Comparison of ENCODE assay signal across 9 cellular contexts in the genomic region with DNA sequence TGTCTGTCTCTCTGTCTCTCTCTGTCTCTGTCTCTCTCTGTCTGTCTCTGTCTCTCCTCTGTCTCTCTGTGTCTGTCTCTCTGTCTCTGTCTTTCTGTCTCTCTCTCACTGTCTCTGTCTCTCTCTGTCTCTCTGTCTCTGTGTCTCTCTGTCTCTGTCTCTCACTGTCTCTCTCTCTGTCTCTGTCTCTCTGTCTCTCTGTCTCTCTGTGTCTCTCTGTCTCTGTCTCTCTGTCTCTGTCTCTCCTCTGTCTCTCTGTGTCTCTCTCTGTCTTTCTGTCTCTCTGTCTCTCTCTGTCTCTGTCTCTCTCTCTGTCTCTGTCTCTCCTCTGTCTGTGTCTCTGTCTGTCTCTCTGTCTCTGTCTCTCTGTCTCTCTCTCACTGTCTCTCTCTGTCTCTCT. TPM values are rescaled to one million over a fixed set of nuclear protein-coding genes. Genes with fewer than 3 reads are reported as not detected.
DNase-seq lines count a peak whose midpoint lies in the region; ATAC-seq and TF ChIP-seq lines count a peak whose summit lies in the region.
"Had no signal": no experiment of that assay in that cellular context is flagged by ENCODE, and none has a peak within 500 bp of the region (broad histone marks: within the 10 kb centered on the region; RNA-seq: fewer than 3 reads in every experiment).

No MANE protein-coding gene starts in this region.

- 0 out of 2 replicates have a peak, but pooled peaks cover 5% of the 10 kb centered on the region for H3F3A ChIP-seq in MM.1S (ENCODE audit: insufficient read depth, low read length)

- peak overlapping the region; percentile 42 for H2AFZ ChIP-seq in MM.1S (ENCODE audit: low read length)
- H2AFZ ChIP-seq in parathyroid adenoma: peak overlapping the region; percentile 76

- H3K9me3 ChIP-seq in MM.1S (replicated peaks; ENCODE audit: insufficient read depth, low read length): no peaks in the 10 kb centered on the region
- H3K9me3 ChIP-seq in parathyroid adenoma (ENCODE audit: control insufficient read depth, low read length): no peaks in the 10 kb centered on the region

- no peaks in the 10 kb centered on the region for H3K9me2 ChIP-seq in MM.1S (replicated peaks; ENCODE audit: insufficient read depth, low read length)

- H3K27me3 Mint-ChIP-seq in activated T-cell treated with anti-CD3 and anti-CD28 coated beads, Interleukin-2, amount 50 U/mL, for 4 hours (ENCODE audit: low read depth): peaks cover 3% of the 10 kb centered on the region

- H3K27me3 ChIP-seq in MM.1S (replicated peaks; ENCODE audit: insufficient read depth, low read length): peaks cover 67% of the 10 kb centered on the region
- no peaks in the 10 kb centered on the region for H3K27me3 ChIP-seq in parathyroid adenoma (ENCODE audit: control insufficient read depth, insufficient read depth, low read length)

- peaks cover 8% of the 10 kb centered on the region for H3K4me1 Mint-ChIP-seq in activated T-cell treated with anti-CD3 and anti-CD28 coated beads, Interleukin-2, amount 50 U/mL, for 4 hours (ENCODE audit: low read depth)

- H3K79me2 ChIP-seq in MM.1S (ENCODE audit: low read length): no peaks in the 10 kb centered on the region
- H3K79me2 ChIP-seq in parathyroid adenoma: no peaks in the 10 kb centered on the region

- no peaks in the 10 kb centered on the region for H3K36me3 Mint-ChIP-seq in activated T-cell treated with anti-CD3 and anti-CD28 coated beads, Interleukin-2, amount 50 U/mL, for 4 hours (ENCODE audit: insufficient read depth)

- H3K36me3 ChIP-seq in MM.1S (replicated peaks; ENCODE audit: insufficient read depth, low read length) (no peaks in the 10 kb centered on the region), parathyroid adenoma (ENCODE audit: control insufficient read depth, insufficient read depth, low read length) (no peaks in the 10 kb centered on the region)

- H3K9ac ChIP-seq in MM.1S (ENCODE audit: low read length): no peak overlapping the region; the same call in 1 of the 2 replicates
- H3K9ac ChIP-seq in parathyroid adenoma: no peak overlapping the region

- H3K4me1 ChIP-seq in MM.1S (ENCODE audit: low read length): no peaks in the 10 kb centered on the region
- H3K4me1 ChIP-seq in parathyroid adenoma: no peaks in the 10 kb centered on the region

- TF ChIP-seq CTCF in AG10803 (conservative IDR thresholded peaks at IDR 0.05; ENCODE audit: low read length) (no peak), MM.1S (IDR thresholded peaks at IDR 0.05; ENCODE audit: low read length) (no peak), epithelial cell of proximal tubule (conservative IDR thresholded peaks at IDR 0.05; ENCODE audit: low read depth, low read length) (no peak), parathyroid adenoma (IDR thresholded peaks at IDR 0.05) (no peak)

- H3K9me3 Mint-ChIP-seq in activated T-cell treated with anti-CD3 and anti-CD28 coated beads, Interleukin-2, amount 50 U/mL, for 4 hours: no peaks in the 10 kb centered on the region
- H3K9me3 Mint-ChIP-seq: effector memory CD8-positive, alpha-beta T cell had no signal

- H3K4me3 ChIP-seq in AG10803 (ENCODE audit: low read length) (peak overlapping the region; percentile 62), MM.1S (ENCODE audit: low read length) (peak overlapping the region; percentile 51), epithelial cell of proximal tubule (ENCODE audit: low read depth, low read length) (peak overlapping the region; percentile 36), parathyroid adenoma (ENCODE audit: low read depth, low read length) (peak overlapping the region; percentile 50)

- H4K20me1 ChIP-seq in MM.1S (ENCODE audit: insufficient read depth, low read length): no peaks in the 10 kb centered on the region

- peak overlapping the region; percentile 78 for H3K4me2 ChIP-seq in MM.1S (ENCODE audit: low read depth, low read length)
- peak overlapping the region; percentile 37 for H3K4me2 ChIP-seq in parathyroid adenoma (ENCODE audit: low read length)

- no peak overlapping the region for H3K4me3 Mint-ChIP-seq in activated T-cell treated with anti-CD3 and anti-CD28 coated beads, Interleukin-2, amount 50 U/mL, for 4 hours
- H3K4me3 Mint-ChIP-seq: effector memory CD8-positive, alpha-beta T cell had no signal

- ATAC-seq in HG02610 (IDR thresholded peaks at IDR 0.05; ENCODE audit: unreplicated experiment) (no peak), GM19324 (IDR thresholded peaks at IDR 0.05; ENCODE audit: low FRiP score, unreplicated experiment) (no peak)
- ATAC-seq in activated T-cell treated with anti-CD3 and anti-CD28 coated beads, Interleukin-2, amount 50 U/mL, for 4 hours: no peak

- no peak for DNase-seq in AG10803 (ENCODE audit: low read depth)
- DNase-seq in MM.1S: no peak
- DNase-seq in epithelial cell of proximal tubule (ENCODE audit: low read depth): no peak
- DNase-seq in NCI-H1092 (lab: John Stamatoyannopoulos, UW): no peak
- DNase-seq in activated T-cell treated with anti-CD3 and anti-CD28 coated beads, Interleukin-2, amount 50 U/mL, for 4 hours: no peak

- no peak overlapping the region for H3K27ac ChIP-seq in MM.1S (ENCODE audit: low read length)
- H3K27ac ChIP-seq in parathyroid adenoma: peak overlapping the region; percentile 47

RNA-seq across cellular contexts. Expression of gene COL6A1, which starts 0.9 kb away (rescaled TPM):
- total RNA-seq in epithelial cell of proximal tubule: 76.9 and 135 TPM in 2 replicates
- total RNA-seq in activated T-cell treated with anti-CD3 and anti-CD28 coated beads, Interleukin-2, amount 50 U/mL, for 4 hours: 1 to 10 TPM; 2.8 to 3.6 (median 3.0) TPM

Comparison
In these comparisons a context has a peak if more than half of its experiments do, and no peak if none do; other contexts are left out.
1. RNA of gene COL6A1, which starts 0.9 kb away (total RNA-seq): 76.9 to 135 TPM in epithelial cell of proximal tubule; 2.8 to 3.6 TPM in activated T-cell treated with anti-CD3 and anti-CD28 coated beads, Interleukin-2, amount 50 U/mL, for 4 hours; every median in the first group is over 10 times any median in the second.
2. Peak in every context shown above with its lines, with median percentiles within 50 percentile points of each other: H3K4me3 ChIP-seq.